In genomic region chr6:114158838-114159694, GRCh38 we compare ENCODE assay signal across 19 cellular contexts.
A peak's percentile ranks its signal among the peaks of the same experiment; 100 is the strongest.
DNase-seq lines count a peak whose midpoint lies in the region; ATAC-seq, FAIRE-seq and TF ChIP-seq lines count a peak whose summit lies in the region.
"Had no signal": no experiment of that assay in that cellular context is flagged by ENCODE, and none has a peak within 500 bp of the region (broad histone marks: within the 10 kb centered on the region; RNA-seq: fewer than 3 reads in every experiment).

No MANE protein-coding gene starts in this region.

- H2AFZ ChIP-seq in HepG2 (ENCODE audit: low read length): no peak overlapping the region
- H2AFZ ChIP-seq in neural cell (ENCODE audit: low read depth, low read length): no peak overlapping the region

- no peaks in the 10 kb centered on the region for H3K27me3 ChIP-seq in HepG2 (ENCODE audit: control insufficient read depth in 1 of 2, insufficient read depth in 2 of 2, low read length in 2 of 2)
- H3K27me3 ChIP-seq in right lobe of liver: no peaks in the 10 kb centered on the region
- H3K27me3 ChIP-seq in body of pancreas: no peaks in the 10 kb centered on the region
- H3K27me3 ChIP-seq in neural cell (ENCODE audit: insufficient read depth, low read depth, low read length): no peaks in the 10 kb centered on the region
- H3K27me3 ChIP-seq in CD8-positive, alpha-beta memory T cell (ENCODE audit: insufficient read depth, low read length, poor library complexity, severe bottlenecking): no peaks in the 10 kb centered on the region

- in situ Hi-C loops in HepG2 (cut with HindIII; ENCODE audit: extremely low pct_ligation_motif_present, low pct_unique_long_range_greater_than_20kb): no loop called here

- FAIRE-seq in HepG2 (lab: Jason Lieb, UNC): no peak
- FAIRE-seq: G401.6, GM12892, GM19239, H54 had no signal

- TF ChIP-seq POLR2A in HepG2 (IDR thresholded peaks at IDR 0.05; ENCODE audit: insufficient read depth in 1 of 2, low read depth in 2 of 2, low read length in 2 of 2) (no peak), right lobe of liver (IDR thresholded peaks at IDR 0.05) (no peak), body of pancreas (IDR thresholded peaks at IDR 0.05) (no peak)

- intact Hi-C loops in HepG2 (cut with micrococcal nuclease; ENCODE audit: unreplicated experiment): loop anchor here (1.0 to 5.0 kb wide), 3 partner anchors 8 to 52 kb away; no protein-coding TSS in a partner anchor
- intact Hi-C loops in right lobe of liver (cut with DNase I): no loop called here
- intact Hi-C loops in body of pancreas (cut with DNase I): no loop called here

- H3K9me2 ChIP-seq in neural cell (ENCODE audit: insufficient read depth, low read length): no peaks in the 10 kb centered on the region

- H3K9me3 Mint-ChIP-seq in CD8-positive, alpha-beta memory T cell: no peaks in the 10 kb centered on the region
- H3K9me3 Mint-ChIP-seq: HFFc6 had no signal

- 78% methylated on average over 2 of the region's 2 CpGs for WGBS in HepG2 (ENCODE audit: low lambda C conversion rate)
- WGBS in right lobe of liver (ENCODE audit: insufficient coverage, low coverage, low lambda C conversion rate, missing lambda C conversion rate): 72% methylated on average over 2 of the region's 2 CpGs
- WGBS in body of pancreas, 2 donors: 25 to 34% methylated on average over 2 of the region's 2 CpGs

- H4K20me1 ChIP-seq in HepG2 (ENCODE audit: insufficient read depth, low read length): no peaks in the 10 kb centered on the region
- no peaks in the 10 kb centered on the region for H4K20me1 ChIP-seq in neural cell (ENCODE audit: insufficient read depth)

- CTCF ChIA-PET in HepG2 (lab: Yijun Ruan, JAX; ENCODE audit: low intra/inter-chr PET ratio, low total read pairs): no interaction called here
- CTCF ChIA-PET in CD8-positive, alpha-beta memory T cell (lab: Charles Lee): no interaction called here

- DNase-seq in HepG2 (ENCODE audit: low spot score) (peak; percentile 54), right lobe of liver (no peak), body of pancreas (peak in 2 of 4 donors; percentile 13 to 21)
- DNase-seq in CD8-positive, alpha-beta memory T cell: no peak
- DNase-seq: C1 segment of cervical spinal cord; Caco-2; CD4-positive, alpha-beta memory T cell; DMS153; DND-41; GOT3; HFFc6 had no signal

- BruUV-seq in HepG2 (replicated peaks; lab: Mats Ljungman, UMichigan): no TSS peak

- no peaks in the 10 kb centered on the region for H3K79me2 ChIP-seq in HepG2 (ENCODE audit: insufficient read depth, low read length)
- no peaks in the 10 kb centered on the region for H3K79me2 ChIP-seq in neural cell (replicated peaks; ENCODE audit: insufficient read depth, low read length)

- no peaks in the 10 kb centered on the region for H3K36me3 Mint-ChIP-seq in CD8-positive, alpha-beta memory T cell
- H3K36me3 Mint-ChIP-seq: CD4-positive, alpha-beta memory T cell had no signal

- H3K4me3 Mint-ChIP-seq in CD8-positive, alpha-beta memory T cell: no peak overlapping the region
- H3K4me3 Mint-ChIP-seq: CD4-positive, alpha-beta memory T cell; HFFc6 had no signal

- H3K27me3 Mint-ChIP-seq in CD8-positive, alpha-beta memory T cell: no peaks in the 10 kb centered on the region

- H3K4me1 ChIP-seq in HepG2 (ENCODE audit: insufficient read depth, low read length) (peaks cover 59% of the 10 kb centered on the region), right lobe of liver (peaks cover 0 to 1% (median 0%) of the 10 kb centered on the region in 4 donors), body of pancreas (peaks cover 18% of the 10 kb centered on the region)
- no peaks in the 10 kb centered on the region for H3K4me1 ChIP-seq in CD8-positive, alpha-beta memory T cell (ENCODE audit: insufficient read depth, low read length)

- POLR2A ChIA-PET in HepG2 (lab: Yijun Ruan, JAX): interaction anchor here (1.5 to 1.9 kb wide), 2 partner anchors 9 to 14 kb away, joined by 9 to 13 read pairs; no protein-coding TSS in a partner anchor
- POLR2A ChIA-PET in CD8-positive, alpha-beta memory T cell (lab: Charles Lee): no interaction called here

- H3K4me3 ChIP-seq in HepG2 (replicated peaks in 1 of 3; ENCODE audit: insufficient read depth in 1 of 3, low read depth in 2 of 3, low read length in 3 of 3) (no peak overlapping the region), right lobe of liver (no peak overlapping the region), body of pancreas (no peak overlapping the region), neural cell (ENCODE audit: low read length) (no peak overlapping the region)
- H3K4me3 ChIP-seq in CD8-positive, alpha-beta memory T cell (ENCODE audit: low read length): no peak overlapping the region
- H3K4me3 ChIP-seq: HAP-1 had no signal

- ATAC-seq in HepG2: peak; percentile 75
- ATAC-seq in right lobe of liver: no peak
- peak; percentile 45 for ATAC-seq in body of pancreas
- no peak for ATAC-seq in GM21786 (IDR thresholded peaks at IDR 0.05; ENCODE audit: unreplicated experiment)
- ATAC-seq in GM19455 (IDR thresholded peaks at IDR 0.05; ENCODE audit: unreplicated experiment): no peak

- no peak for TF ChIP-seq RAD21 in HepG2 (CRISPR knock-in tag; IDR thresholded peaks at IDR 0.05)
- no peak for TF ChIP-seq RAD21 in neural cell (conservative IDR thresholded peaks at IDR 0.05)

- TF ChIP-seq EP300 in HepG2 (IDR thresholded peaks at IDR 0.05; ENCODE audit: low read depth in 2 of 2, low read length in 2 of 2) (no peak), HepG2 (CRISPR knock-in tag; IDR thresholded peaks at IDR 0.05; ENCODE audit: borderline replicate concordance) (no peak), neural cell (conservative IDR thresholded peaks at IDR 0.05; ENCODE audit: poor library complexity, severe bottlenecking) (no peak)

- H3K9me3 ChIP-seq in HepG2 (ENCODE audit: low read length): no peaks in the 10 kb centered on the region
- no peaks in the 10 kb centered on the region for H3K9me3 ChIP-seq in right lobe of liver
- no peaks in the 10 kb centered on the region for H3K9me3 ChIP-seq in body of pancreas
- no peaks in the 10 kb centered on the region for H3K9me3 ChIP-seq in neural cell (ENCODE audit: low read length)
- no peaks in the 10 kb centered on the region for H3K9me3 ChIP-seq in CD8-positive, alpha-beta memory T cell (ENCODE audit: low read length)
- H3K9me3 ChIP-seq: Caco-2, HAP-1 had no signal

- no peak overlapping the region for H3K27ac Mint-ChIP-seq in CD8-positive, alpha-beta memory T cell
- H3K27ac Mint-ChIP-seq: CD4-positive, alpha-beta memory T cell; HFFc6 had no signal

- no peaks in the 10 kb centered on the region for H3K4me1 Mint-ChIP-seq in CD8-positive, alpha-beta memory T cell
- H3K4me1 Mint-ChIP-seq: CD4-positive, alpha-beta memory T cell had no signal

- H3K27ac ChIP-seq in HepG2 (ENCODE audit: extremely low read length, insufficient read depth, low read length) (no peak overlapping the region), right lobe of liver (no peak overlapping the region), body of pancreas (peak overlapping the region in 3 of 4 donors; percentile 12 to 17 (median 17)), neural cell (ENCODE audit: low read length) (peak overlapping the region; percentile 62)
- H3K27ac ChIP-seq in CD8-positive, alpha-beta memory T cell (ENCODE audit: low read depth, low read length): no peak overlapping the region

- H3K4me2 ChIP-seq in HepG2 (ENCODE audit: low read depth, low read length): peak overlapping the region; percentile 28
- H3K4me2 ChIP-seq in neural cell (ENCODE audit: low read length): no peak overlapping the region

- H3K36me3 ChIP-seq in HepG2 (replicated peaks in 1 of 2; ENCODE audit: control insufficient read depth in 1 of 2, insufficient read depth in 2 of 2, low read length in 2 of 2) (no peaks in the 10 kb centered on the region), right lobe of liver (no peaks in the 10 kb centered on the region), body of pancreas (replicated peaks in 1 of 2; ENCODE audit: insufficient read depth in 1 of 2, low read depth in 2 of 2) (no peaks in the 10 kb centered on the region), neural cell (ENCODE audit: insufficient read depth, low read length) (no peaks in the 10 kb centered on the region)
- no peaks in the 10 kb centered on the region for H3K36me3 ChIP-seq in CD8-positive, alpha-beta memory T cell (ENCODE audit: insufficient read depth, low read length)
- H3K36me3 ChIP-seq: HAP-1 had no signal

- H3K9ac ChIP-seq in HepG2 (ENCODE audit: insufficient read depth, low read depth, low read length): no peak overlapping the region
- no peak overlapping the region for H3K9ac ChIP-seq in neural cell (ENCODE audit: low read length)

- TF ChIP-seq CTCF in HepG2 (CRISPR knock-in tag; IDR thresholded peaks at IDR 0.05) (no peak), right lobe of liver (IDR thresholded peaks at IDR 0.05) (no peak), body of pancreas (IDR thresholded peaks at IDR 0.05) (no peak), neural cell (IDR thresholded peaks at IDR 0.05; ENCODE audit: poor library complexity, severe bottlenecking) (no peak)

- H3F3A ChIP-seq in neural cell (ENCODE audit: insufficient read depth, low read length, poor library complexity, severe bottlenecking): no peaks in the 10 kb centered on the region

TF ChIP-seq in HepG2, 621 proteins besides CTCF, POLR2A, EP300 and RAD21 (continues in another document):
- TF ChIP-seq POGZ (CRISPR knock-in tag; IDR thresholded peaks at IDR 0.05): peak; percentile 36; the same call in 1 of the 2 replicates
- peak; percentile 21; the same call in 1 of the 2 replicates for TF ChIP-seq MED1 (CRISPR knock-in tag; IDR thresholded peaks at IDR 0.05)
- no peak for TF ChIP-seq ZMAT3 (CRISPR knock-in tag; conservative IDR thresholded peaks at IDR 0.05)
- TF ChIP-seq BRD4 (CRISPR knock-in tag; IDR thresholded peaks at IDR 0.05): no peak
- no peak for TF ChIP-seq RBFOX2 (IDR thresholded peaks at IDR 0.05; ENCODE audit: low read depth, low read length)
- peak; percentile 36 for TF ChIP-seq BCL6 (CRISPR knock-in tag; IDR thresholded peaks at IDR 0.05)
- TF ChIP-seq ISL2 (CRISPR knock-in tag; IDR thresholded peaks at IDR 0.05): 0 out of 2 replicates have a peak, but pooled peaks have one; percentile 25

TF ChIP-seq in neural cell, 6 proteins besides CTCF, POLR2A, EP300 and RAD21 (continues in another document):
- TF ChIP-seq MXI1 (conservative IDR thresholded peaks at IDR 0.05; ENCODE audit: poor library complexity, severe bottlenecking): no peak
- no peak for TF ChIP-seq POLR2AphosphoS5 (IDR thresholded peaks at IDR 0.05)
- TF ChIP-seq SMC3 (conservative IDR thresholded peaks at IDR 0.05; ENCODE audit: poor library complexity): no peak
- TF ChIP-seq TAF1 (IDR thresholded peaks at IDR 0.05; ENCODE audit: low read depth): no peak
- TF ChIP-seq EZH2 (IDR thresholded peaks at IDR 0.05; ENCODE audit: borderline replicate concordance, insufficient read depth, low read length, poor library complexity, severe bottlenecking): no peak

Comparison
In these comparisons a context has a peak if more than half of its experiments do, and no peak if none do; other contexts are left out.
1. ATAC-seq: peak in HepG2 (single experiment) and body of pancreas (single experiment); none in right lobe of liver (0 of 4), GM21786 (single experiment) and GM19455 (single experiment).
2. H3K27ac ChIP-seq: peak in body of pancreas (3 of 4) and neural cell (single experiment); none in HepG2 (single experiment), right lobe of liver (0 of 3) and CD8-positive, alpha-beta memory T cell (single experiment).